Comparison of ENCODE assay signal across 8 cellular contexts in genomic region chr10:119596537-119597404, GRCh38. TPM values are rescaled to one million over a fixed set of nuclear protein-coding genes. Genes with fewer than 3 reads are reported as not detected.
DNase-seq lines count a peak whose midpoint lies in the region; ATAC-seq and TF ChIP-seq lines count a peak whose summit lies in the region.

A gene with protein sequence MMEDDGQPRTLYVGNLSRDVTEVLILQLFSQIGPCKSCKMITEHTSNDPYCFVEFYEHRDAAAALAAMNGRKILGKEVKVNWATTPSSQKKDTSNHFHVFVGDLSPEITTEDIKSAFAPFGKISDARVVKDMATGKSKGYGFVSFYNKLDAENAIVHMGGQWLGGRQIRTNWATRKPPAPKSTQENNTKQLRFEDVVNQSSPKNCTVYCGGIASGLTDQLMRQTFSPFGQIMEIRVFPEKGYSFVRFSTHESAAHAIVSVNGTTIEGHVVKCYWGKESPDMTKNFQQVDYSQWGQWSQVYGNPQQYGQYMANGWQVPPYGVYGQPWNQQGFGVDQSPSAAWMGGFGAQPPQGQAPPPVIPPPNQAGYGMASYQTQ (minus strand): TSS chr10:119596964. CDS start chr10:119596465, 499 bp downstream.

- peak within 1 kb of the TSS; percentile 96 for H3K4me2 ChIP-seq in Karpas-422 (ENCODE audit: low read depth, low read length, poor library complexity, severe bottlenecking)

- peak; percentile 87 for DNase-seq in DMS79 treated with DMSO at 0.1 percent for 48 hours (lab: John Stamatoyannopoulos, UW)
- peak; percentile 99 for DNase-seq in Karpas-422
- peak; percentile 100 for DNase-seq in RKO (ENCODE audit: low spot score)
- DNase-seq in activated T-helper 1 cell treated with Interleukin-2 at 50 U/mL for 16 hours (ENCODE audit: low read depth) = peak; percentile 85
- peak; percentile 99 for DNase-seq in esophagus muscularis mucosa (ENCODE audit: extremely low spot score)
- peak; percentile 89 to 90 for DNase-seq in stimulated activated CD8-positive, alpha-beta memory T cell treated with anti-CD3 and anti-CD28 coated beads, Interleukin-7, amount 100 ng/mL, for 4 hours (ENCODE audit: low read depth in 2 of 2)

- intact Hi-C loops in esophagus muscularis mucosa (cut with DNase I) = loop anchor here (5.0 kb wide), 3 partner anchors 49 to 131 kb away; partner anchors contain the start of gene INPP5F

- H3K9me2 ChIP-seq in Karpas-422 (replicated peaks; ENCODE audit: insufficient read depth, low read length) = no peaks in the 10 kb centered on the region

- H3K27ac ChIP-seq in Karpas-422 (ENCODE audit: low read length) (peak within 1 kb of the TSS; percentile 92), esophagus muscularis mucosa (replicated peaks in 1 of 4) (peak within 1 kb of the TSS; percentile 96 to 99 (median 97)), muscle layer of duodenum (ENCODE audit: low read length) (peak within 1 kb of the TSS; percentile 96)

- H3K79me2 ChIP-seq in Karpas-422 (ENCODE audit: low read length) = peaks cover 45% of the 10 kb centered on the region

- under 1% methylated on average over 51 of the region's 66 CpGs for WGBS in esophagus muscularis mucosa

- no peak for TF ChIP-seq EP300 in esophagus muscularis mucosa (IDR thresholded peaks at IDR 0.05)

- peak; percentile 45 for TF ChIP-seq POLR2A in esophagus muscularis mucosa (IDR thresholded peaks at IDR 0.05; ENCODE audit: low read depth)

- peak within 1 kb of the TSS; percentile 82 for H2AFZ ChIP-seq in Karpas-422 (ENCODE audit: low read length)

- H3K36me3 ChIP-seq in Karpas-422 (ENCODE audit: insufficient read depth, low read length) = peaks cover 17% of the 10 kb centered on the region; the same call in 1 of the 2 replicates
- H3K36me3 ChIP-seq in esophagus muscularis mucosa = peaks cover 0 to 3% (median 0%) of the 10 kb centered on the region in 4 donors
- H3K36me3 ChIP-seq in muscle layer of duodenum (ENCODE audit: control insufficient read depth in 1 of 2, insufficient read depth in 2 of 2, low read length in 2 of 2) = no peaks in the 10 kb centered on the region

- H3K27me3 ChIP-seq in Karpas-422 (ENCODE audit: low read length) (no peaks in the 10 kb centered on the region), esophagus muscularis mucosa (no peaks in the 10 kb centered on the region), muscle layer of duodenum (ENCODE audit: low read depth, low read length) (no peaks in the 10 kb centered on the region)

- peak; percentile 86 for ATAC-seq in GM21825 (IDR thresholded peaks at IDR 0.05; ENCODE audit: unreplicated experiment)

- H4K20me1 ChIP-seq in Karpas-422 (ENCODE audit: insufficient read depth, low read depth, low read length) = peaks cover 32% of the 10 kb centered on the region

- peak in 1 of 3 experiments; percentile 10 for TF ChIP-seq CTCF in esophagus muscularis mucosa (IDR thresholded peaks at IDR 0.05)

- H3K4me1 ChIP-seq in Karpas-422 (ENCODE audit: low read length) = peaks cover 48% of the 10 kb centered on the region
- peaks cover 41 to 48% (median 47%) of the 10 kb centered on the region in 4 donors for H3K4me1 ChIP-seq in esophagus muscularis mucosa
- H3K4me1 ChIP-seq in muscle layer of duodenum (ENCODE audit: control insufficient read depth in 1 of 2, insufficient read depth in 2 of 2, low read length in 2 of 2) = peaks cover 35 to 45% of the 10 kb centered on the region in 2 donors

- peak within 1 kb of the TSS; percentile 99 for H3K9ac ChIP-seq in Karpas-422 (ENCODE audit: low read length)

- H3K9me3 ChIP-seq in Karpas-422 (ENCODE audit: low read length) = no peaks in the 10 kb centered on the region
- H3K9me3 ChIP-seq in esophagus muscularis mucosa = no peaks in the 10 kb centered on the region
- no peaks in the 10 kb centered on the region for H3K9me3 ChIP-seq in muscle layer of duodenum (ENCODE audit: control insufficient read depth in 1 of 2, low read length in 2 of 2)

- H3K4me3 ChIP-seq in Karpas-422 (ENCODE audit: low read length) (peak within 1 kb of the TSS; percentile 88), esophagus muscularis mucosa (peak within 1 kb of the TSS; percentile 84 to 96 (median 91)), muscle layer of duodenum (ENCODE audit: low read depth in 1 of 2, low read length in 2 of 2) (peak within 1 kb of the TSS; percentile 89 to 94)

RNA-seq across cellular contexts. Expression of the gene that starts here (rescaled TPM):
- 60.4 and 120 TPM in 2 replicates for total RNA-seq in Karpas-422 (2014; rRNA removed; shearing (Covaris generic); ENCODE audit: low replicate concordance)
- total RNA-seq in esophagus muscularis mucosa = 10 to 100 TPM; 49.9 to 78.1 (median 52.9) TPM

Comparison
In these comparisons a context has a peak if more than half of its experiments do, and no peak if none do; other contexts are left out.
1. Peak in every context shown above with its lines: DNase-seq, ATAC-seq, H3K4me3 ChIP-seq and H3K27ac ChIP-seq.